21 cellular contexts compared by ENCODE assay signal in the genomic region with DNA sequence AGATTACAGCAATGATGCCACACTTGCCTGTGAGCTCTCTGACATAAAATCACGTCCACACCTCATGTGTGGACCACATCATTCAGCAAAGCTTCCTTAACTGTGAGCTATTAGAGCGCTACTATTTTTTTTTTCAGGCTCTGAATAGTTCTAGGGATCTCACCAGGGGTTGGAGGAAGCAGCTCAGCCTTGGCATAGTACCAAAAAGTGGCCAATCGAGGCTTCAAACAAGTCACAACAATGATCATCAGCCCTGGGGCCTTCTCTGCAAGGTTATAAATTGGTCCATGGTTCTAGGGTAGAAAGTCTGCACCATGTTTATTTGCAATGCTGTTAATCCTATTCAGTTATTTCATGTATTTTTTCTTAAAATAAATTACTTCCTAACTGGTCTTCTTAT. TPM values are rescaled to one million over a fixed set of nuclear protein-coding genes. Genes with fewer than 3 reads are reported as not detected.
DNase-seq lines count a peak whose midpoint lies in the region; FAIRE-seq and TF ChIP-seq lines count a peak whose summit lies in the region.
"Had no signal": no experiment of that assay in that cellular context is flagged by ENCODE, and none has a peak within 500 bp of the region (broad histone marks: within the 10 kb centered on the region; RNA-seq: fewer than 3 reads in every experiment).

No MANE protein-coding gene starts in this region.

- H3K9me3 Mint-ChIP-seq in activated naive CD4-positive, alpha-beta T cell treated with anti-CD3 and anti-CD28 coated beads for 36 hours: no peaks in the 10 kb centered on the region
- H3K9me3 Mint-ChIP-seq: central memory CD8-positive, alpha-beta T cell; naive B cell had no signal

- FAIRE-seq in urothelium cell line (lab: Jason Lieb, UNC): peak; percentile 27

- peaks cover 58% of the 10 kb centered on the region for H3K4me1 Mint-ChIP-seq in activated naive CD4-positive, alpha-beta T cell treated with anti-CD3 and anti-CD28 coated beads for 36 hours (ENCODE audit: low read depth)

- peak overlapping the region; percentile 2 for H3K27ac Mint-ChIP-seq in activated naive CD4-positive, alpha-beta T cell treated with anti-CD3 and anti-CD28 coated beads for 36 hours

- H3K27me3 Mint-ChIP-seq in activated naive CD4-positive, alpha-beta T cell treated with anti-CD3 and anti-CD28 coated beads for 36 hours (ENCODE audit: low read depth): no peaks in the 10 kb centered on the region
- H3K27me3 Mint-ChIP-seq: central memory CD8-positive, alpha-beta T cell; naive B cell had no signal

- CTCF ChIA-PET in activated naive CD4-positive, alpha-beta T cell treated with anti-CD3 and anti-CD28 coated beads for 36 hours (lab: Charles Lee): interaction anchor here (1.4 to 1.5 kb wide), 2 partner anchors 14 to 19 kb away, joined by 4 to 5 read pairs; no protein-coding TSS in a partner anchor

- peaks cover 37% of the 10 kb centered on the region for H3K36me3 Mint-ChIP-seq in activated naive CD4-positive, alpha-beta T cell treated with anti-CD3 and anti-CD28 coated beads for 36 hours (ENCODE audit: low read depth)
- H3K36me3 Mint-ChIP-seq: naive B cell had no signal

- TF ChIP-seq CTCF in choroid plexus epithelial cell (conservative IDR thresholded peaks at IDR 0.05; ENCODE audit: low read depth, low read length): no peak

- intact Hi-C loops in activated naive CD4-positive, alpha-beta T cell treated with anti-CD3 and anti-CD28 coated beads for 36 hours (cut with micrococcal nuclease): no loop called here

- H3K4me3 ChIP-seq in choroid plexus epithelial cell (ENCODE audit: low read depth, low read length): no peak overlapping the region
- H3K4me3 ChIP-seq: left ventricle myocardium inferior had no signal

- no peak overlapping the region for H3K4me3 Mint-ChIP-seq in activated naive CD4-positive, alpha-beta T cell treated with anti-CD3 and anti-CD28 coated beads for 36 hours
- H3K4me3 Mint-ChIP-seq: central memory CD8-positive, alpha-beta T cell; naive B cell had no signal

- no peak for DNase-seq in activated naive CD4-positive, alpha-beta T cell treated with anti-CD3 and anti-CD28 coated beads for 36 hours
- no peak for DNase-seq in activated naive CD4-positive, alpha-beta T cell treated with anti-CD3 and anti-CD28 coated beads, Interleukin-2, amount 50 U/mL, for 16 hours
- DNase-seq in NCI-H345 (lab: John Stamatoyannopoulos, UW): peak; percentile 49
- peak; percentile 72 for DNase-seq in choroid plexus epithelial cell (ENCODE audit: low read depth)
- no peak for DNase-seq in urothelium cell line (ENCODE audit: low spot score)
- DNase-seq in NCI-H748 (lab: John Stamatoyannopoulos, UW; ENCODE audit: unreplicated experiment): no peak
- no peak for DNase-seq in NCI-H1092 treated with DMSO at 0.1 percent for 48 hours (lab: John Stamatoyannopoulos, UW)
- DNase-seq in HUDEP-2 (lab: John Stamatoyannopoulos, UW; ENCODE audit: unreplicated experiment in 76 of 76): no peak
- DNase-seq: activated CD4-positive, alpha-beta T cell treated with anti-CD3 and anti-CD28 coated beads for 4 hours; activated gamma-delta T cell treated with Interleukin-2 at 50 U/mL for 16 hours; AML-193; erythroblast; GOT3; Kasumi-1; left ventricle myocardium inferior; naive B cell; NCI-H2107; OCI-M1; stimulated activated CD4-positive, alpha-beta T cell treated with anti-CD3 and anti-CD28 coated beads, Interleukin-2, amount 100 ng/mL, for 48 hours; trophoblast cell had no signal

RNA-seq across cellular contexts. Expression of gene RNF157, which starts 37.8 kb away (rescaled TPM):
- 10 to 100 TPM; 38.1 to 45.3 TPM for total RNA-seq in activated naive CD4-positive, alpha-beta T cell treated with anti-CD3 and anti-CD28 coated beads for 36 hours

Comparison
In these comparisons a context has a peak if more than half of its experiments do, and no peak if none do; other contexts are left out.
1. DNase-seq: peak in NCI-H345 (single experiment) and choroid plexus epithelial cell (single experiment); none in activated naive CD4-positive, alpha-beta T cell treated with anti-CD3 and anti-CD28 coated beads for 36 hours (single experiment), activated naive CD4-positive, alpha-beta T cell treated with anti-CD3 and anti-CD28 coated beads, Interleukin-2, amount 50 U/mL, for 16 hours (single experiment), urothelium cell line (single experiment), NCI-H748 (single experiment), NCI-H1092 treated with DMSO at 0.1 percent for 48 hours (single experiment) and HUDEP-2 (0 of 76).